In genomic region chr1:186531561-186532165, GRCh38 we compare ENCODE assay signal across 21 cellular contexts.
DNase-seq lines count a peak whose midpoint lies in the region; ATAC-seq and TF ChIP-seq lines count a peak whose summit lies in the region.
"Had no signal": no experiment of that assay in that cellular context is flagged by ENCODE, and none has a peak within 500 bp of the region (broad histone marks: within the 10 kb centered on the region; RNA-seq: fewer than 3 reads in every experiment).

No MANE protein-coding gene starts in this region.

- peak; percentile 76 for ATAC-seq in foreskin keratinocyte
- ATAC-seq: gastrocnemius medialis, Right ventricle myocardium inferior had no signal

- DNase-seq in AG20443 (ENCODE audit: low spot score) = peak; percentile 50
- peak; percentile 23 for DNase-seq in HS-5 (ENCODE audit: low read depth)
- DNase-seq in amniotic epithelial cell (ENCODE audit: low read depth) = peak; percentile 68
- peak; percentile 53 to 81 for DNase-seq in foreskin keratinocyte
- no peak for DNase-seq in H9
- no peak for DNase-seq in smooth muscle cell (lab: John Stamatoyannopoulos, UW; ENCODE audit: unreplicated experiment)
- DNase-seq in stimulated activated CD4-positive, alpha-beta T cell treated with anti-CD3 and anti-CD28 coated beads, Interleukin-2, amount 100 ng/mL, for 24 hours = no peak
- no peak for DNase-seq in NCI-H345 treated with DMSO at 0.1 percent for 48 hours (lab: John Stamatoyannopoulos, UW; ENCODE audit: unreplicated experiment)
- DNase-seq: activated B cell treated with CpG ODN at 0.5 μM for 24 hours; activated CD4-positive, alpha-beta memory T cell treated with anti-CD3 and anti-CD28 coated beads for 36 hours; activated naive CD4-positive, alpha-beta T cell; CD4-positive, alpha-beta T cell; DMS53; gastrocnemius medialis; Kasumi-1; midbrain; NCI-H1417 treated with DMSO at 0.1 percent for 48 hours; NCI-H69; T-helper 1 cell had no signal

- H3K4me3 Mint-ChIP-seq in H9 = no peak overlapping the region
- H3K4me3 Mint-ChIP-seq: activated B cell treated with CpG ODN at 0.5 μM for 24 hours; activated CD4-positive, alpha-beta memory T cell treated with anti-CD3 and anti-CD28 coated beads for 36 hours; CD4-positive, alpha-beta T cell had no signal

- no peak overlapping the region for H4K91ac ChIP-seq in H9 (ENCODE audit: insufficient read length, low read depth, low read length)

- H3K4me3 ChIP-seq in smooth muscle cell = no peak overlapping the region
- H3K4me3 ChIP-seq: gastrocnemius medialis, thoracic aorta had no signal

- no peak overlapping the region for H2BK20ac ChIP-seq in H9 (ENCODE audit: low read depth, low read length, poor library complexity, severe bottlenecking)

- no peak overlapping the region for H2BK5ac ChIP-seq in H9 (ENCODE audit: insufficient read length, low read length)

- no peak overlapping the region for H3K23ac ChIP-seq in H9 (ENCODE audit: insufficient read length, low read depth, low read length)

- H3K23me2 ChIP-seq in H9 (ENCODE audit: insufficient read length, low read depth, low read length, poor library complexity, severe bottlenecking) = no peaks in the 10 kb centered on the region

- H4K20me1 ChIP-seq in H9 (ENCODE audit: control insufficient read depth, insufficient read depth, insufficient read length) (no peaks in the 10 kb centered on the region), smooth muscle cell (ENCODE audit: low read depth) (no peaks in the 10 kb centered on the region)

- no peak overlapping the region for H2BK120ac ChIP-seq in H9 (ENCODE audit: low read depth, low read length, poor library complexity, severe bottlenecking)

- H3K9me3 ChIP-seq in H9 (ENCODE audit: control insufficient read depth, low read depth, low read length) (no peaks in the 10 kb centered on the region), smooth muscle cell (replicated peaks; ENCODE audit: low read depth) (no peaks in the 10 kb centered on the region)
- H3K9me3 ChIP-seq: gastrocnemius medialis, thoracic aorta had no signal

- no peaks in the 10 kb centered on the region for H3K27me3 Mint-ChIP-seq in H9 (ENCODE audit: low read depth)
- H3K27me3 Mint-ChIP-seq: activated CD4-positive, alpha-beta memory T cell treated with anti-CD3 and anti-CD28 coated beads for 36 hours had no signal

- no peak overlapping the region for H2AK5ac ChIP-seq in H9 (ENCODE audit: insufficient read length, low read length)

- H3T11ph ChIP-seq in H9 (ENCODE audit: low read length) = no peak overlapping the region

- no peak overlapping the region for H3K4ac ChIP-seq in H9 (ENCODE audit: low read depth, low read length)

- H2AFZ ChIP-seq in H9 (ENCODE audit: low read length) = no peak overlapping the region
- no peak overlapping the region for H2AFZ ChIP-seq in smooth muscle cell (ENCODE audit: low read depth)

- H3K9ac ChIP-seq in H9 (ENCODE audit: extremely low read depth, insufficient read length, low read length) = no peak overlapping the region
- no peak overlapping the region for H3K9ac ChIP-seq in smooth muscle cell (ENCODE audit: low read depth)

- H4K8ac ChIP-seq in H9 (replicated peaks; ENCODE audit: insufficient read length, low read depth, low read length) = no peak overlapping the region

- no peaks in the 10 kb centered on the region for H3K79me1 ChIP-seq in H9 (ENCODE audit: insufficient read depth, low read depth, low read length, poor library complexity, severe bottlenecking)

- TF ChIP-seq CTCF in foreskin keratinocyte (conservative IDR thresholded peaks at IDR 0.05) (no peak), H9 (conservative IDR thresholded peaks at IDR 0.05) (no peak), smooth muscle cell (IDR thresholded peaks at IDR 0.05; ENCODE audit: borderline replicate concordance, insufficient read depth, poor library complexity, severe bottlenecking) (no peak)

- no peaks in the 10 kb centered on the region for H3K36me3 ChIP-seq in smooth muscle cell (ENCODE audit: low read depth)
- H3K36me3 ChIP-seq: gastrocnemius medialis, thoracic aorta had no signal

- H3F3A ChIP-seq in smooth muscle cell (ENCODE audit: low read depth) = no peaks in the 10 kb centered on the region

- peaks cover 18% of the 10 kb centered on the region for H3K4me1 ChIP-seq in foreskin keratinocyte
- no peaks in the 10 kb centered on the region for H3K4me1 ChIP-seq in H9 (ENCODE audit: insufficient read depth, low read length)
- no peaks in the 10 kb centered on the region for H3K4me1 ChIP-seq in smooth muscle cell (ENCODE audit: low read depth)
- H3K4me1 ChIP-seq: gastrocnemius medialis had no signal

- peaks cover 0 to 4% of the 10 kb centered on the region in 2 experiments; a peak in 3 of 5 replicates for H3K9me3 Mint-ChIP-seq in H9
- H3K9me3 Mint-ChIP-seq: CD4-positive, alpha-beta T cell had no signal

- H3K36me3 Mint-ChIP-seq in H9 (ENCODE audit: insufficient read depth in 1 of 3, low read depth in 3 of 3) = no peaks in the 10 kb centered on the region; a peak in 1 of 7 replicates
- H3K36me3 Mint-ChIP-seq: activated CD4-positive, alpha-beta memory T cell treated with anti-CD3 and anti-CD28 coated beads for 36 hours had no signal

- H3K18ac ChIP-seq in H9 (ENCODE audit: insufficient read length, low read depth, low read length) = no peak overlapping the region

- no peak overlapping the region for H2BK12ac ChIP-seq in H9 (ENCODE audit: insufficient read length, low read depth, low read length)

- H2BK15ac ChIP-seq in H9 (ENCODE audit: low read depth, low read length) = no peak overlapping the region

- H3K4me1 Mint-ChIP-seq in H9 = no peaks in the 10 kb centered on the region
- H3K4me1 Mint-ChIP-seq: activated B cell treated with CpG ODN at 0.5 μM for 24 hours had no signal

- H3K27ac Mint-ChIP-seq in H9 = no peak overlapping the region
- H3K27ac Mint-ChIP-seq: activated B cell treated with CpG ODN at 0.5 μM for 24 hours; activated CD4-positive, alpha-beta memory T cell treated with anti-CD3 and anti-CD28 coated beads for 36 hours; CD4-positive, alpha-beta T cell had no signal

- H3K56ac ChIP-seq in H9 (ENCODE audit: insufficient read length, low read depth, low read length) = no peak overlapping the region

- H4K5ac ChIP-seq in H9 (ENCODE audit: insufficient read length, low read depth, low read length) = no peak overlapping the region

- H3K27me3 ChIP-seq in foreskin keratinocyte = no peaks in the 10 kb centered on the region
- no peaks in the 10 kb centered on the region for H3K27me3 ChIP-seq in H9 (ENCODE audit: insufficient read depth, low read length)
- H3K27me3 ChIP-seq in smooth muscle cell (ENCODE audit: low read depth) = no peaks in the 10 kb centered on the region
- H3K27me3 ChIP-seq: gastrocnemius medialis had no signal

- H3K4me2 ChIP-seq in H9 (ENCODE audit: insufficient read depth, insufficient read length, low read length) = no peak overlapping the region
- no peak overlapping the region for H3K4me2 ChIP-seq in smooth muscle cell

- H3K27ac ChIP-seq in foreskin keratinocyte (no peak overlapping the region), H9 (ENCODE audit: insufficient read length, low read depth, low read length) (no peak overlapping the region), smooth muscle cell (ENCODE audit: low read depth) (no peak overlapping the region)
- H3K27ac ChIP-seq: gastrocnemius medialis, thoracic aorta had no signal

- H3K79me2 ChIP-seq in H9 (ENCODE audit: insufficient read depth, low read length) (no peaks in the 10 kb centered on the region), smooth muscle cell (ENCODE audit: low read depth) (no peaks in the 10 kb centered on the region)

- no peak overlapping the region for H3K14ac ChIP-seq in H9 (ENCODE audit: insufficient read depth, low read length)

- no CpG with 5 or more reads among the region's 1 CpG for WGBS in H9 (ENCODE audit: extremely low coverage, insufficient read length, low lambda C conversion rate)
- WGBS in smooth muscle cell (ENCODE audit: low lambda C conversion rate) = 58% methylated on average over 1 of the region's 1 CpG

Comparison
In these comparisons a context has a peak if more than half of its experiments do, and no peak if none do; other contexts are left out.
1. DNase-seq: peak in AG20443 (single experiment), HS-5 (single experiment), amniotic epithelial cell (single experiment) and foreskin keratinocyte (2 of 2); none in H9 (single experiment), smooth muscle cell (single experiment), stimulated activated CD4-positive, alpha-beta T cell treated with anti-CD3 and anti-CD28 coated beads, Interleukin-2, amount 100 ng/mL, for 24 hours (0 of 2) and NCI-H345 treated with DMSO at 0.1 percent for 48 hours (single experiment).